Comparison of ENCODE assay signal across 9 cellular contexts in genomic region chr7:142811154-142811737, GRCh38. TPM values are rescaled to one million over a fixed set of nuclear protein-coding genes. Genes with fewer than 3 reads are reported as not detected.
DNase-seq lines count a peak whose midpoint lies in the region; ATAC-seq and TF ChIP-seq lines count a peak whose summit lies in the region.
"Had no signal": no experiment of that assay in that cellular context is flagged by ENCODE, and none has a peak within 500 bp of the region (broad histone marks: within the 10 kb centered on the region; RNA-seq: fewer than 3 reads in every experiment).

No MANE protein-coding gene starts in this region.

- H3K27ac ChIP-seq in hepatocyte, result no peak overlapping the region
- H3K27ac ChIP-seq: SJSA1 had no signal

- H3K4me2 ChIP-seq in hepatocyte, result no peak overlapping the region

- H3K9me3 ChIP-seq in BE2C (no peaks in the 10 kb centered on the region), hepatocyte (ENCODE audit: low read depth) (no peaks in the 10 kb centered on the region)
- H3K9me3 ChIP-seq: SJSA1 had no signal

- peaks cover 76% of the 10 kb centered on the region for H3K4me1 Mint-ChIP-seq in activated naive CD8-positive, alpha-beta T cell treated with anti-CD3 and anti-CD28 coated beads for 36 hours
- H3K4me1 Mint-ChIP-seq in stimulated activated naive CD8-positive, alpha-beta T cell treated with anti-CD3 and anti-CD28 coated beads, Interleukin-15, amount 100 ng/mL, for 72 hours, result peaks cover 80% of the 10 kb centered on the region

- peak overlapping the region; percentile 99 for H3K27ac Mint-ChIP-seq in activated naive CD8-positive, alpha-beta T cell treated with anti-CD3 and anti-CD28 coated beads for 36 hours
- peak overlapping the region; percentile 92 to 100 for H3K27ac Mint-ChIP-seq in stimulated activated naive CD8-positive, alpha-beta T cell treated with anti-CD3 and anti-CD28 coated beads, Interleukin-15, amount 100 ng/mL, for 72 hours

- peak; percentile 56 for TF ChIP-seq CTCF in BE2C (IDR thresholded peaks at IDR 0.05; ENCODE audit: low read depth, low read length)
- TF ChIP-seq CTCF in GM12864 (IDR thresholded peaks at IDR 0.05; ENCODE audit: low read depth, low read length, missing control alignments), result peak; percentile 57
- peak; percentile 57 for TF ChIP-seq CTCF in hepatocyte (IDR thresholded peaks at IDR 0.05; ENCODE audit: poor library complexity)

- no peaks in the 10 kb centered on the region for H3K36me3 ChIP-seq in BE2C
- no peaks in the 10 kb centered on the region for H3K36me3 ChIP-seq in hepatocyte (replicated peaks; ENCODE audit: insufficient read depth, low read depth)
- H3K36me3 ChIP-seq: SJSA1 had no signal

- 41% methylated on average over 6 of the region's 6 CpGs for WGBS in hepatocyte (ENCODE audit: low lambda C conversion rate, missing lambda C conversion rate)

- no peaks in the 10 kb centered on the region for H3K4me1 ChIP-seq in BE2C
- no peaks in the 10 kb centered on the region for H3K4me1 ChIP-seq in hepatocyte (ENCODE audit: insufficient read depth)
- H3K4me1 ChIP-seq: SJSA1 had no signal

- H4K20me1 ChIP-seq in hepatocyte (ENCODE audit: insufficient read depth, poor library complexity, severe bottlenecking), result no peaks in the 10 kb centered on the region

- no peaks in the 10 kb centered on the region for H3K27me3 Mint-ChIP-seq in activated naive CD8-positive, alpha-beta T cell treated with anti-CD3 and anti-CD28 coated beads for 36 hours
- H3K27me3 Mint-ChIP-seq in stimulated activated naive CD8-positive, alpha-beta T cell treated with anti-CD3 and anti-CD28 coated beads, Interleukin-15, amount 100 ng/mL, for 72 hours, result no peaks in the 10 kb centered on the region

- DNase-seq in BE2C (no peak), GM12864 (ENCODE audit: low read depth) (no peak), NCI-H345 (lab: John Stamatoyannopoulos, UW) (peak; percentile 41), hepatocyte (ENCODE audit: low spot score) (peak; percentile 46), NK-92 (lab: John Stamatoyannopoulos, UW; ENCODE audit: unreplicated experiment) (no peak)
- no peak for DNase-seq in activated naive CD8-positive, alpha-beta T cell treated with anti-CD3 and anti-CD28 coated beads for 36 hours
- DNase-seq in stimulated activated naive CD8-positive, alpha-beta T cell treated with anti-CD3 and anti-CD28 coated beads, Interleukin-15, amount 100 ng/mL, for 72 hours, result no peak
- no peak for DNase-seq in stimulated activated CD4-positive, alpha-beta T cell treated with anti-CD3 and anti-CD28 coated beads, Interleukin-1b, Interleukin-23, amount 100 ng/mL, for 48 hours

- H3K9me2 ChIP-seq in hepatocyte (replicated peaks; ENCODE audit: insufficient read depth), result no peaks in the 10 kb centered on the region

- H3K79me2 ChIP-seq in hepatocyte, result no peaks in the 10 kb centered on the region

- no peak overlapping the region for H2AFZ ChIP-seq in hepatocyte

- H3K9me3 Mint-ChIP-seq in activated naive CD8-positive, alpha-beta T cell treated with anti-CD3 and anti-CD28 coated beads for 36 hours, result no peaks in the 10 kb centered on the region
- H3K9me3 Mint-ChIP-seq in stimulated activated naive CD8-positive, alpha-beta T cell treated with anti-CD3 and anti-CD28 coated beads, Interleukin-15, amount 100 ng/mL, for 72 hours, result no peaks in the 10 kb centered on the region

- H3K4me3 ChIP-seq in BE2C (ENCODE audit: low read depth, low read length), result no peak overlapping the region
- no peak overlapping the region for H3K4me3 ChIP-seq in GM12864 (ENCODE audit: low read depth, low read length)
- H3K4me3 ChIP-seq in hepatocyte, result no peak overlapping the region
- H3K4me3 ChIP-seq: SJSA1 had no signal

- H3K27me3 ChIP-seq in BE2C (no peaks in the 10 kb centered on the region), hepatocyte (peaks cover 29% of the 10 kb centered on the region)

- no peak for ATAC-seq in stimulated activated naive CD8-positive, alpha-beta T cell treated with anti-CD3 and anti-CD28 coated beads, Interleukin-15, amount 100 ng/mL, for 72 hours

- peaks cover 3% of the 10 kb centered on the region for H3K36me3 Mint-ChIP-seq in activated naive CD8-positive, alpha-beta T cell treated with anti-CD3 and anti-CD28 coated beads for 36 hours

- H3K4me3 Mint-ChIP-seq in activated naive CD8-positive, alpha-beta T cell treated with anti-CD3 and anti-CD28 coated beads for 36 hours, result peak overlapping the region; percentile 79
- H3K4me3 Mint-ChIP-seq in stimulated activated naive CD8-positive, alpha-beta T cell treated with anti-CD3 and anti-CD28 coated beads, Interleukin-15, amount 100 ng/mL, for 72 hours, result peak overlapping the region; percentile 84 to 95

RNA-seq across cellular contexts. Expression of gene PRSS2, which starts 40.5 kb away (rescaled TPM):
- polyA plus RNA-seq in BE2C (2012; ENCODE audit: insufficient read depth, insufficient read length, low read depth), result not detected
- total RNA-seq in activated naive CD8-positive, alpha-beta T cell treated with anti-CD3 and anti-CD28 coated beads for 36 hours, result not detected
- total RNA-seq in hepatocyte, result 94.7 and 144 TPM in 2 replicates
- 241 and 273 TPM in 2 replicates for polyA plus RNA-seq in hepatocyte
- total RNA-seq: SJSA1 had no signal

RNA-seq across cellular contexts. Expression of gene EPHB6, which starts 43.6 kb away (rescaled TPM):
- not detected for polyA plus RNA-seq in BE2C (2012; ENCODE audit: insufficient read depth, insufficient read length, low read depth)
- total RNA-seq in activated naive CD8-positive, alpha-beta T cell treated with anti-CD3 and anti-CD28 coated beads for 36 hours, result 10 to 100 TPM in 1 of 2 experiments, 1 to 10 TPM in 1; 9.0 to 10.0 TPM
- 7.4 and 14.8 TPM in 2 replicates for total RNA-seq in hepatocyte
- polyA plus RNA-seq in hepatocyte, result 23.0 and 29.6 TPM in 2 replicates

Comparison
In these comparisons a context has a peak if more than half of its experiments do, and no peak if none do; other contexts are left out.
1. DNase-seq: peak in NCI-H345 (single experiment) and hepatocyte (single experiment); none in BE2C (single experiment), GM12864 (single experiment), activated naive CD8-positive, alpha-beta T cell treated with anti-CD3 and anti-CD28 coated beads for 36 hours (single experiment), stimulated activated naive CD8-positive, alpha-beta T cell treated with anti-CD3 and anti-CD28 coated beads, Interleukin-15, amount 100 ng/mL, for 72 hours (0 of 2), stimulated activated CD4-positive, alpha-beta T cell treated with anti-CD3 and anti-CD28 coated beads, Interleukin-1b, Interleukin-23, amount 100 ng/mL, for 48 hours (single experiment) and NK-92 (single experiment).
2. RNA of gene PRSS2, which starts 40.5 kb away (total RNA-seq): 94.7 to 144 TPM in hepatocyte; not detected in activated naive CD8-positive, alpha-beta T cell treated with anti-CD3 and anti-CD28 coated beads for 36 hours; every median in the first group is over 10 times any median in the second.
3. Peak in every context shown above with its lines, with median percentiles within 50 percentile points of each other: CTCF ChIP-seq.